In genomic region chr20:32112862-32113261, GRCh38 we compare ENCODE assay signal across 10 cellular contexts. TPM values are rescaled to one million over a fixed set of nuclear protein-coding genes. Genes with fewer than 3 reads are reported as not detected.
DNase-seq lines count a peak whose midpoint lies in the region; ATAC-seq and TF ChIP-seq lines count a peak whose summit lies in the region.
"Had no signal": no experiment of that assay in that cellular context is flagged by ENCODE, and none has a peak within 500 bp of the region (broad histone marks: within the 10 kb centered on the region; RNA-seq: fewer than 3 reads in every experiment).

No MANE protein-coding gene starts in this region.

- H3K4me2 ChIP-seq in trophoblast cell (ENCODE audit: low read length) (no peak overlapping the region), mesendoderm (ENCODE audit: low read length) (no peak overlapping the region)

- H3K4me3 Mint-ChIP-seq in IgD-negative memory B cell, result peak overlapping the region in 3 of 4 donors; percentile 2 to 39 (median 27)
- peak overlapping the region; percentile 33 for H3K4me3 Mint-ChIP-seq in endothelial cell (ENCODE audit: unreplicated experiment)
- H3K4me3 Mint-ChIP-seq: endodermal cell had no signal

- no peak overlapping the region for H3K4me3 ChIP-seq in trophoblast cell (ENCODE audit: low read depth, low read length)
- no peak overlapping the region for H3K4me3 ChIP-seq in mesendoderm (ENCODE audit: low read length)

- H3K27ac Mint-ChIP-seq in IgD-negative memory B cell (peak overlapping the region in 1 of 3 donors; percentile 64), endothelial cell (ENCODE audit: unreplicated experiment) (no peak overlapping the region)
- H3K27ac Mint-ChIP-seq: endodermal cell had no signal

- ATAC-seq in GM18868 (IDR thresholded peaks at IDR 0.05; ENCODE audit: unreplicated experiment), result no peak

- peak; percentile 16 for DNase-seq in RPMI7951 (ENCODE audit: low read depth)
- no peak for DNase-seq in endothelial cell (ENCODE audit: low spot score)
- DNase-seq in trophoblast cell, result peak; percentile 22 to 35
- no peak for DNase-seq in mesendoderm
- DNase-seq in T1000 (lab: John Stamatoyannopoulos, UW), result no peak
- no peak for DNase-seq in NCI-H774 (lab: John Stamatoyannopoulos, UW)
- DNase-seq: activated CD4-positive, alpha-beta T cell treated with anti-CD3 and anti-CD28 coated beads, Interleukin-2, amount 50 U/mL, for 1 hour; endodermal cell had no signal

- H2BK12ac ChIP-seq in trophoblast cell (ENCODE audit: low read length), result no peak overlapping the region

- H3K27ac ChIP-seq in trophoblast cell (ENCODE audit: low read depth, low read length), result no peak overlapping the region
- H3K27ac ChIP-seq in mesendoderm (ENCODE audit: low read depth, low read length), result no peak overlapping the region

- no peak overlapping the region for H2BK5ac ChIP-seq in trophoblast cell (ENCODE audit: low read depth, low read length, poor library complexity)
- H2BK5ac ChIP-seq in mesendoderm (ENCODE audit: low read length), result no peak overlapping the region

- H2AK5ac ChIP-seq in trophoblast cell (ENCODE audit: low read length), result no peak overlapping the region
- H2AK5ac ChIP-seq in mesendoderm (ENCODE audit: low read length), result no peak overlapping the region

- WGBS in trophoblast cell (ENCODE audit: extremely low coverage, insufficient coverage, insufficient read length), result no CpG with 5 or more reads among the region's 5 CpGs
- no CpG with 5 or more reads among the region's 5 CpGs for WGBS in mesendoderm (ENCODE audit: extremely low coverage, insufficient coverage, low lambda C conversion rate)

- H3K27me3 ChIP-seq in trophoblast cell (ENCODE audit: insufficient read depth, low read length) (no peaks in the 10 kb centered on the region), mesendoderm (ENCODE audit: insufficient read depth, low read length, poor library complexity) (no peaks in the 10 kb centered on the region)

- no peak overlapping the region for H3K14ac ChIP-seq in trophoblast cell (ENCODE audit: low read length)

- no peak overlapping the region for H4K91ac ChIP-seq in trophoblast cell (ENCODE audit: low read depth, low read length)

- H3K56ac ChIP-seq in mesendoderm (ENCODE audit: low read length), result no peak overlapping the region

- no peak for TF ChIP-seq CTCF in endothelial cell (IDR thresholded peaks at IDR 0.05; ENCODE audit: unreplicated experiment)

- H3K23ac ChIP-seq in trophoblast cell (ENCODE audit: low read length), result no peak overlapping the region
- no peak overlapping the region for H3K23ac ChIP-seq in mesendoderm (ENCODE audit: low read length)

- H3K9me3 ChIP-seq in trophoblast cell (ENCODE audit: insufficient read depth, low read depth, low read length), result no peaks in the 10 kb centered on the region

- H2AFZ ChIP-seq in trophoblast cell (ENCODE audit: insufficient read depth, low read length, poor library complexity), result no peak overlapping the region

- H2BK15ac ChIP-seq in mesendoderm (replicated peaks; ENCODE audit: low read depth), result no peak overlapping the region

- H3K79me1 ChIP-seq in trophoblast cell (ENCODE audit: low read length) (peaks cover 13% of the 10 kb centered on the region), mesendoderm (ENCODE audit: low read length) (peaks cover 26% of the 10 kb centered on the region)

- H3K36me3 Mint-ChIP-seq in IgD-negative memory B cell (peaks cover 2% of the 10 kb centered on the region), endothelial cell (ENCODE audit: low read depth, unreplicated experiment) (peaks cover 4% of the 10 kb centered on the region)

- H3K9ac ChIP-seq in trophoblast cell (ENCODE audit: low read length), result no peak overlapping the region
- H3K9ac ChIP-seq in mesendoderm (ENCODE audit: low read length), result no peak overlapping the region

- H3K79me2 ChIP-seq in trophoblast cell (ENCODE audit: control insufficient read depth, insufficient read depth, low read length, poor library complexity) (peaks cover 13% of the 10 kb centered on the region), mesendoderm (ENCODE audit: control insufficient read depth, insufficient read depth, low read length) (peaks cover 47% of the 10 kb centered on the region)

- H3K36me3 ChIP-seq in trophoblast cell (ENCODE audit: control insufficient read depth in 1 of 2, insufficient read depth in 2 of 2, low read length in 2 of 2) (peaks cover 4 to 5% of the 10 kb centered on the region in 2 experiments), mesendoderm (ENCODE audit: control insufficient read depth, insufficient read depth, low read length) (no peaks in the 10 kb centered on the region)

- H2BK120ac ChIP-seq in trophoblast cell (ENCODE audit: insufficient read depth, low read length, poor library complexity), result no peak overlapping the region
- H2BK120ac ChIP-seq in mesendoderm (ENCODE audit: low read depth, low read length), result no peak overlapping the region

- peak overlapping the region; percentile 60 for H3K4ac ChIP-seq in trophoblast cell (ENCODE audit: low read depth, low read length)
- no peak overlapping the region for H3K4ac ChIP-seq in mesendoderm (ENCODE audit: low read depth, low read length)

- H4K12ac ChIP-seq in trophoblast cell (ENCODE audit: low read depth, low read length), result no peak overlapping the region

- H3K18ac ChIP-seq in trophoblast cell (ENCODE audit: low read length), result no peak overlapping the region
- no peak overlapping the region for H3K18ac ChIP-seq in mesendoderm (ENCODE audit: low read length)

- no peak overlapping the region for H4K5ac ChIP-seq in mesendoderm (ENCODE audit: low read length)

- no peaks in the 10 kb centered on the region for H3K27me3 Mint-ChIP-seq in IgD-negative memory B cell
- peaks cover 3% of the 10 kb centered on the region for H3K27me3 Mint-ChIP-seq in endothelial cell (ENCODE audit: unreplicated experiment)

- peaks cover 25 to 47% (median 30%) of the 10 kb centered on the region in 3 donors for H3K4me1 Mint-ChIP-seq in IgD-negative memory B cell
- peaks cover 23% of the 10 kb centered on the region for H3K4me1 Mint-ChIP-seq in endothelial cell (ENCODE audit: unreplicated experiment)

- H3K9me3 Mint-ChIP-seq in IgD-negative memory B cell, result no peaks in the 10 kb centered on the region
- no peaks in the 10 kb centered on the region for H3K9me3 Mint-ChIP-seq in endothelial cell (ENCODE audit: unreplicated experiment)
- H3K9me3 Mint-ChIP-seq: endodermal cell had no signal

- no peak overlapping the region for H4K8ac ChIP-seq in trophoblast cell (ENCODE audit: low read depth, low read length)
- no peak overlapping the region for H4K8ac ChIP-seq in mesendoderm (ENCODE audit: low read depth, low read length)

- H3K4me1 ChIP-seq in trophoblast cell (ENCODE audit: control insufficient read depth in 1 of 2, insufficient read depth in 2 of 2, low read length in 2 of 2) (peaks cover 6 to 7% of the 10 kb centered on the region in 2 experiments), mesendoderm (ENCODE audit: control insufficient read depth, low read depth, low read length) (peaks cover 2% of the 10 kb centered on the region)

RNA-seq across cellular contexts. Expression of gene TM9SF4, which starts 3.3 kb away (rescaled TPM):
- 30.1 TPM for polyA plus RNA-seq in IgD-negative memory B cell
- 45.4 and 52.9 TPM in 2 replicates for total RNA-seq in RPMI7951 (2014; rRNA removed; shearing (Covaris generic))
- total RNA-seq in endothelial cell (ENCODE audit: unreplicated experiment), result 46.0 TPM
- polyA plus RNA-seq in trophoblast cell (2013), result 56.8 and 57.8 TPM in 2 replicates
- polyA plus RNA-seq in mesendoderm (2013, experiment 1 of 2), result 31.3 TPM
- 33.4 TPM for polyA plus RNA-seq in mesendoderm (2013, experiment 2 of 2)

Comparison
In these comparisons a context has a peak if more than half of its experiments do, and no peak if none do; other contexts are left out.
1. DNase-seq: peak in RPMI7951 (single experiment) and trophoblast cell (2 of 2); none in endothelial cell (single experiment), mesendoderm (single experiment), T1000 (single experiment) and NCI-H774 (single experiment).